In the genomic region with DNA sequence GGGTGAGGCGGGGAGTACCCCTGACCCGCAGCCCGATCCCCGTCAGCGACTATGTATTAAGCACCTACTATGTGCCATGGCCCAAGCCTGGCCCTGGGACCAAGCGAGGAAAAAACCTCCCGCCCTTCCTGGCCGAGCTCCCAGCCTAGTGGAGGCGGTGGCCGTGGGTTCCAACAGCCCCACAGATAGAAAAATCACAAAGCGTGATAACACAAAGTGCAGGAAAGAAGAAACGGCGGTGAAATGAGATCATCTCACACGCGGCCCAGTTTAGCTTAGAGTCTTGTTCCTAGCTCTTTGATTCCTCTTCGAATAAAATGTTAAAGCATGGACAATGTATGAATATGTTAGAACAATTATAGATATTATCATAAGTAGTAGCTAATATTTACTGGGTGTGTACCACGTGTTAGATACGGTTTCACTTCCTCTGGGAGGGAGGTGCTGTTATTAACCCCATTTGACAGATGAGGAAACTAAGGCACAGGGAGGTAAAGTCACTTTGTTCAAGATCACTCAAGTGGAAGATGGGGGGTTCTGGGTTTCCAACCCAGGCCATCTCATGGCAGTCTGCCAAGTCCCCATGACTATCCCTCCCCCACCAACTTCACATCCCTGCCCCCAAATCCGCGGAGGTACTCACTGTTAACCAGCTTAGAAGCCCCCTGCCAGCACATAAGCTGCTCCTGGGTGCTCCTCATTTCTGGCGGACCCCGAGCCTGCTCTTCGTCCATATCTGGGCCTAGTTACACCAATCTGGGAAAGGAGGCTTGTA, we compare ENCODE assay signal across 8 cellular contexts. TPM values are rescaled to one million over a fixed set of nuclear protein-coding genes. Genes with fewer than 3 reads are reported as not detected.
DNase-seq lines count a peak whose midpoint lies in the region; ATAC-seq, FAIRE-seq and TF ChIP-seq lines count a peak whose summit lies in the region.
"Had no signal": no experiment of that assay in that cellular context is flagged by ENCODE, and none has a peak within 500 bp of the region (broad histone marks: within the 10 kb centered on the region; RNA-seq: fewer than 3 reads in every experiment).

No MANE protein-coding gene starts in this region.

- H3K4me3 ChIP-seq in HAP-1 (peak overlapping the region; percentile 33), duodenal mucosa (ENCODE audit: low read depth in 1 of 2, low read length in 2 of 2) (peak overlapping the region; percentile 21), skeletal muscle tissue (ENCODE audit: low read length in 3 of 3) (peak overlapping the region in 1 of 3 donors; percentile 24), testis (peak overlapping the region in 1 of 2 donors; percentile 44)

- in situ Hi-C loops in HAP-1 (cut with MboI; ENCODE audit: low sequenced_read_pairs), result no loop called here

- no peak overlapping the region for H3K27ac ChIP-seq in duodenal mucosa (ENCODE audit: low read depth, low read length)
- peak overlapping the region; percentile 56 for H3K27ac ChIP-seq in skeletal muscle tissue (ENCODE audit: low read depth, low read length)
- no peak overlapping the region for H3K27ac ChIP-seq in testis

- FAIRE-seq in GM12892 (lab: Jason Lieb, UNC), result no peak

- no peak for TF ChIP-seq CTCF in testis (IDR thresholded peaks at IDR 0.05)

- H3K4me1 ChIP-seq in HAP-1, result peaks cover 15% of the 10 kb centered on the region
- peaks cover 13 to 15% of the 10 kb centered on the region in 2 donors for H3K4me1 ChIP-seq in duodenal mucosa (ENCODE audit: control insufficient read depth in 1 of 2, insufficient read depth in 2 of 2, low read length in 2 of 2)
- peaks cover 38 to 43% (median 42%) of the 10 kb centered on the region in 3 donors for H3K4me1 ChIP-seq in skeletal muscle tissue (ENCODE audit: control insufficient read depth in 3 of 3, insufficient read depth in 3 of 3, low read length in 3 of 3)
- peaks cover 14% of the 10 kb centered on the region for H3K4me1 ChIP-seq in testis

- intact Hi-C loops in testis (cut with DNase I; ENCODE audit: low total_unique reads), result no loop called here

- 26 to 35% methylated on average over 19 to 23 of the region's 23 CpGs for WGBS in testis, 2 donors

- H3K9ac ChIP-seq in duodenal mucosa (ENCODE audit: low read depth in 1 of 2, low read length in 2 of 2), result peak overlapping the region in 1 of 2 donors; percentile 12
- peak overlapping the region in 1 of 3 donors; percentile 18 for H3K9ac ChIP-seq in skeletal muscle tissue (ENCODE audit: low read depth in 1 of 3, low read length in 3 of 3)

- H3K36me3 ChIP-seq in HAP-1 (replicated peaks), result no peaks in the 10 kb centered on the region
- H3K36me3 ChIP-seq in duodenal mucosa (ENCODE audit: control insufficient read depth in 1 of 2, insufficient read depth in 2 of 2, low read length in 2 of 2), result no peaks in the 10 kb centered on the region
- peaks cover 0 to 3% (median 2%) of the 10 kb centered on the region in 3 donors for H3K36me3 ChIP-seq in skeletal muscle tissue (ENCODE audit: control insufficient read depth in 3 of 3, insufficient read depth in 3 of 3, low read length in 3 of 3)
- H3K36me3 ChIP-seq in testis (ENCODE audit: low read depth, missing control alignments), result no peaks in the 10 kb centered on the region

- H3K27me3 ChIP-seq in HAP-1 (ENCODE audit: low read depth), result peaks cover 6% of the 10 kb centered on the region
- peaks cover 40 to 44% of the 10 kb centered on the region in 2 donors for H3K27me3 ChIP-seq in duodenal mucosa (ENCODE audit: control insufficient read depth in 1 of 2, insufficient read depth in 2 of 2, low read length in 2 of 2)
- H3K27me3 ChIP-seq in skeletal muscle tissue (ENCODE audit: control insufficient read depth in 3 of 3, insufficient read depth in 3 of 3, low read length in 3 of 3), result no peaks in the 10 kb centered on the region
- no peaks in the 10 kb centered on the region for H3K27me3 ChIP-seq in testis

- DNase-seq in HAP-1 (ENCODE audit: low spot score in 2 of 2) (no peak), NCI-H82 treated with DMSO at 0.1 percent for 48 hours (lab: John Stamatoyannopoulos, UW; ENCODE audit: unreplicated experiment) (peak; percentile 33), testis (no peak), GM12892 (ENCODE audit: insufficient read length) (no peak)

- H3K9me3 ChIP-seq in HAP-1, result peaks cover 5% of the 10 kb centered on the region; the same call in 1 of the 2 replicates
- no peaks in the 10 kb centered on the region for H3K9me3 ChIP-seq in duodenal mucosa (ENCODE audit: control insufficient read depth in 1 of 2, low read length in 2 of 2)
- H3K9me3 ChIP-seq in skeletal muscle tissue (ENCODE audit: control insufficient read depth in 3 of 3, low read length in 3 of 3), result no peaks in the 10 kb centered on the region
- no peaks in the 10 kb centered on the region for H3K9me3 ChIP-seq in testis

- TF ChIP-seq POLR2A in testis (IDR thresholded peaks at IDR 0.05), result no peak
- no peak for TF ChIP-seq POLR2A in GM12892 (IDR thresholded peaks at IDR 0.05; ENCODE audit: low read depth, low read length)

- no peak for ATAC-seq in HG03378 (IDR thresholded peaks at IDR 0.05; ENCODE audit: unreplicated experiment)

RNA-seq across cellular contexts. Expression of a gene that starts 1.2 kb away (rescaled TPM):
- total RNA-seq in skeletal muscle tissue (0.52 TPM), testis (1 to 10 TPM in 1 of 2 donors, not detected in 1; 1.2 TPM)
- 2.1 TPM for polyA plus RNA-seq in testis (ENCODE audit: insufficient read depth, low read depth, low replicate concordance)
- polyA plus RNA-seq in GM12892 (2012; ENCODE audit: missing spikeins), result not detected
- total RNA-seq: LHCN-M2 had no signal

RNA-seq across cellular contexts. Expression of a gene that starts 3.2 kb away (rescaled TPM):
- total RNA-seq in skeletal muscle tissue, result 45.4 TPM
- 10 to 100 TPM in 1 of 2 donors, 1 to 10 TPM in 1; 2.3 to 11.1 TPM for total RNA-seq in testis
- 48.5 TPM for polyA plus RNA-seq in testis (ENCODE audit: insufficient read depth, low read depth, low replicate concordance)
- not detected for polyA plus RNA-seq in GM12892 (2012; ENCODE audit: missing spikeins)
- total RNA-seq: LHCN-M2 had no signal

RNA-seq across cellular contexts. Expression of a gene that starts 7.0 kb away (rescaled TPM):
- total RNA-seq in skeletal muscle tissue, result 5.2 TPM
- total RNA-seq in testis, result 1 to 10 TPM; 4.5 to 7.9 TPM
- 4.5 TPM for polyA plus RNA-seq in testis (ENCODE audit: insufficient read depth, low read depth, low replicate concordance)
- polyA plus RNA-seq in GM12892 (2012; ENCODE audit: missing spikeins), result not detected
- total RNA-seq: LHCN-M2 had no signal

RNA-seq across cellular contexts. Expression of a gene that starts 12.7 kb away (rescaled TPM):
- total RNA-seq in skeletal muscle tissue, result 7.3 TPM
- 10 to 100 TPM in 1 of 2 donors, 1 to 10 TPM in 1; 5.7 to 17.5 TPM for total RNA-seq in testis
- polyA plus RNA-seq in testis (ENCODE audit: insufficient read depth, low read depth, low replicate concordance), result 38.1 TPM
- polyA plus RNA-seq in GM12892 (2012; ENCODE audit: missing spikeins), result 48.8 TPM

RNA-seq across cellular contexts. Expression of a gene that starts 26.2 kb away (rescaled TPM):
- total RNA-seq in skeletal muscle tissue (not detected), testis (1 to 10 TPM in 1 of 2 donors, not detected in 1; 2.6 TPM)
- polyA plus RNA-seq in testis (ENCODE audit: insufficient read depth, low read depth, low replicate concordance), result not detected
- not detected for polyA plus RNA-seq in GM12892 (2012; ENCODE audit: missing spikeins)
- total RNA-seq: LHCN-M2 had no signal
